Comparison of ENCODE assay signal across 8 cellular contexts in genomic region chr1:207752456-207753132, GRCh38. TPM values are rescaled to one million over a fixed set of nuclear protein-coding genes. Genes with fewer than 3 reads are reported as not detected.
A peak's percentile ranks its signal among the peaks of the same experiment; 100 is the strongest.
DNase-seq lines count a peak whose midpoint lies in the region; ATAC-seq, FAIRE-seq and TF ChIP-seq lines count a peak whose summit lies in the region.

No MANE protein-coding gene starts in this region.

- peak overlapping the region; percentile 71 to 78 for H3K4me2 ChIP-seq in H1 (ENCODE audit: insufficient read depth in 1 of 2, low read depth in 2 of 2, low read length in 2 of 2)

- H4K8ac ChIP-seq in H1 (ENCODE audit: extremely low read depth, insufficient read depth, low read length) = peak overlapping the region; percentile 96; the same call in 1 of the 2 replicates

- DNase-seq in CMK (ENCODE audit: low read depth) (peak; percentile 41), H1 (ENCODE audit: low read depth in 1 of 2, low spot score in 2 of 2) (peak in 1 of 2 experiments; percentile 56), cortex of kidney (lab: John Stamatoyannopoulos, UW) (no peak)

- H3K9ac ChIP-seq in H1 (replicated peaks in 1 of 4; ENCODE audit: extremely low read depth in 1 of 4, low read depth in 3 of 4, low read length in 3 of 4) (peak overlapping the region; percentile 78 to 93 (median 84)), mucosa of rectum (ENCODE audit: low read depth in 1 of 2, low read length in 2 of 2) (peak overlapping the region; percentile 91 to 96), subcutaneous abdominal adipose tissue (ENCODE audit: low read length in 5 of 5) (peak overlapping the region; percentile 29 to 96 (median 92))

- H3K4me1 ChIP-seq in H1 (replicated peaks in 1 of 4; ENCODE audit: control insufficient read depth in 3 of 4, insufficient read depth in 4 of 4, low read length in 3 of 4) (peaks cover 3 to 16% (median 11%) of the 10 kb centered on the region in 4 experiments), mucosa of rectum (ENCODE audit: control insufficient read depth in 2 of 2, insufficient read depth in 2 of 2, low read length in 2 of 2) (peaks cover 31 to 34% of the 10 kb centered on the region in 2 donors), subcutaneous abdominal adipose tissue (ENCODE audit: control insufficient read depth in 5 of 5, insufficient read depth in 5 of 5, low read length in 5 of 5) (peaks cover 11 to 58% (median 45%) of the 10 kb centered on the region in 5 donors)

- 1% methylated on average over 32 of the region's 33 CpGs; no CpG with 5 or more reads in 1 of the 2 experiments for WGBS in H1 (ENCODE audit: extremely low coverage in 1 of 2, insufficient coverage in 1 of 2, insufficient read length in 1 of 2, insufficient replicate concordance in 2 of 2, low coverage in 1 of 2, low lambda C conversion rate in 2 of 2, missing lambda C conversion rate in 1 of 2), 2 experiments

- no peak overlapping the region for H2BK120ac ChIP-seq in H1 (replicated peaks; ENCODE audit: low read depth, low read length)

- POLR2A ChIA-PET in H1 (lab: Charles Lee; ENCODE audit: partially characterized antibody) = interaction anchor here (1.0 to 1.3 kb wide), 3 partner anchors 22 to 45 kb away, joined by 3 to 6 read pairs (median 4); no protein-coding TSS in a partner anchor

- H3K79me2 ChIP-seq in H1 (ENCODE audit: control insufficient read depth in 1 of 2, insufficient read depth in 2 of 2, low read length in 2 of 2) = peaks cover 41 to 70% of the 10 kb centered on the region in 2 experiments

- H3K56ac ChIP-seq in H1 (replicated peaks; ENCODE audit: insufficient read length, low read depth, low read length) = peak overlapping the region; percentile 83

- H3K23me2 ChIP-seq in H1 (ENCODE audit: low read depth, low read length) = peaks cover 2% of the 10 kb centered on the region; the same call in 1 of the 2 replicates

- peaks cover 2% of the 10 kb centered on the region; the same call in 1 of the 2 replicates for H3K79me1 ChIP-seq in H1 (ENCODE audit: low read depth, low read length)

- TF ChIP-seq EP300 in H1 (IDR thresholded peaks at IDR 0.05; ENCODE audit: borderline replicate concordance in 1 of 2, low read depth in 2 of 2, low read length in 2 of 2) = no peak

- H3K4me3 ChIP-seq in H1 (ENCODE audit: extremely low read depth in 1 of 4, insufficient read depth in 2 of 4, low read depth in 3 of 4, low read length in 4 of 4) (peak overlapping the region; percentile 97 to 99 (median 98)), mucosa of rectum (ENCODE audit: low read length in 2 of 2) (peak overlapping the region; percentile 87 to 93), subcutaneous abdominal adipose tissue (ENCODE audit: low read depth in 1 of 5, low read length in 5 of 5) (peak overlapping the region; percentile 89 to 98 (median 91))

- no peak overlapping the region; the same call in 1 of the 2 replicates for H2BK15ac ChIP-seq in H1 (ENCODE audit: low read length)

- no peak overlapping the region for H3K14ac ChIP-seq in H1 (ENCODE audit: insufficient read length)

- no peak overlapping the region for H2AK5ac ChIP-seq in H1 (ENCODE audit: low read depth, low read length)

- no peak overlapping the region for H2BK20ac ChIP-seq in H1 (ENCODE audit: low read length)

- H3K4ac ChIP-seq in H1 (replicated peaks; ENCODE audit: insufficient read length, low read depth, low read length) = no peak overlapping the region

- no peak overlapping the region for H2BK12ac ChIP-seq in H1 (ENCODE audit: low read depth, low read length)

- TF ChIP-seq CTCF in VCaP (conservative IDR thresholded peaks at IDR 0.05) (no peak), H1 (IDR thresholded peaks at IDR 0.05; ENCODE audit: control extremely low read depth in 1 of 3, insufficient read depth in 1 of 3, low read depth in 1 of 3, low read length in 3 of 3) (no peak)

- H3K27me3 ChIP-seq in H1 (replicated peaks in 1 of 4; ENCODE audit: control insufficient read depth in 3 of 4, extremely low read depth in 1 of 4, insufficient read depth in 3 of 4, low read length in 3 of 4) (no peaks in the 10 kb centered on the region), mucosa of rectum (ENCODE audit: control insufficient read depth in 2 of 2, insufficient read depth in 2 of 2, low read length in 2 of 2) (no peaks in the 10 kb centered on the region), subcutaneous abdominal adipose tissue (ENCODE audit: control insufficient read depth in 5 of 5, insufficient read depth in 4 of 5, low read length in 5 of 5) (no peaks in the 10 kb centered on the region)

- peak overlapping the region; percentile 41 for H4K5ac ChIP-seq in H1 (ENCODE audit: insufficient read length, low read depth, low read length)

- H3K27ac ChIP-seq in VCaP (peak overlapping the region; percentile 98), H1 (ENCODE audit: low read depth, low read length) (peak overlapping the region; percentile 86), mucosa of rectum (ENCODE audit: low read depth in 2 of 2, low read length in 2 of 2) (peak overlapping the region; percentile 93 to 98), subcutaneous abdominal adipose tissue (ENCODE audit: low read depth, low read length) (peak overlapping the region; percentile 98)

- peak overlapping the region; percentile 38; the same call in 1 of the 2 replicates for H3K18ac ChIP-seq in H1 (ENCODE audit: extremely low read depth, low read length)

- peaks cover 0 to 7% (median 1%) of the 10 kb centered on the region in 4 experiments; a peak in 6 of 8 replicates for H3K36me3 ChIP-seq in H1 (ENCODE audit: control insufficient read depth in 2 of 4, insufficient read depth in 4 of 4, low read length in 3 of 4)
- peaks cover under 1 to 7% of the 10 kb centered on the region in 2 donors for H3K36me3 ChIP-seq in mucosa of rectum (ENCODE audit: control insufficient read depth in 2 of 2, insufficient read depth in 2 of 2, low read length in 2 of 2)
- peaks cover 0 to 8% (median 2%) of the 10 kb centered on the region in 5 donors for H3K36me3 ChIP-seq in subcutaneous abdominal adipose tissue (ENCODE audit: control insufficient read depth in 5 of 5, insufficient read depth in 5 of 5, low read length in 5 of 5)

- no peak for TF ChIP-seq POLR2A in H1 (IDR thresholded peaks at IDR 0.05; ENCODE audit: control extremely low read depth in 1 of 2, low read depth in 2 of 2, low read length in 2 of 2)

- no peaks in the 10 kb centered on the region for H3K9me3 ChIP-seq in H1 (ENCODE audit: insufficient read depth in 2 of 2, low read depth in 1 of 2, low read length in 1 of 2)
- H3K9me3 ChIP-seq in mucosa of rectum (ENCODE audit: control insufficient read depth in 2 of 2, low read length in 2 of 2) = no peaks in the 10 kb centered on the region
- H3K9me3 ChIP-seq in subcutaneous abdominal adipose tissue (ENCODE audit: control insufficient read depth in 5 of 5, low read length in 5 of 5) = no peaks in the 10 kb centered on the region

- H3K23ac ChIP-seq in H1 (ENCODE audit: insufficient read length) = no peak overlapping the region

- H2AFZ ChIP-seq in H1 (ENCODE audit: low read length) = no peak overlapping the region

- peak overlapping the region; percentile 92 for H2BK5ac ChIP-seq in H1 (ENCODE audit: low read depth, low read length)

- H4K91ac ChIP-seq in H1 (replicated peaks; ENCODE audit: insufficient read length, low read length) = peak overlapping the region; percentile 10

- FAIRE-seq in H1 (lab: Jason Lieb, UNC) = no peak

- CTCF ChIA-PET in H1 (lab: Charles Lee; ENCODE audit: partially characterized antibody) = interaction anchor here (0.6 to 1.2 kb wide), 4 partner anchors 45 to 1072 kb away, joined by 3 read pairs; no protein-coding TSS in a partner anchor

- ATAC-seq in GM19455 (IDR thresholded peaks at IDR 0.05; ENCODE audit: unreplicated experiment) (peak; percentile 42), HG03565 (IDR thresholded peaks at IDR 0.05; ENCODE audit: unreplicated experiment) (peak; percentile 22)

- no peak for TF ChIP-seq RAD21 in H1 (IDR thresholded peaks at IDR 0.05 in 1 of 2, conservative IDR thresholded peaks at IDR 0.05 in 1 of 2; ENCODE audit: low read depth in 2 of 2, low read length in 2 of 2)

- peaks cover 18 to 25% of the 10 kb centered on the region in 2 experiments for H4K20me1 ChIP-seq in H1 (replicated peaks in 1 of 2; ENCODE audit: control insufficient read depth in 1 of 2, insufficient read depth in 2 of 2, low read length in 2 of 2)

TF ChIP-seq in H1, 55 proteins besides CTCF, POLR2A, EP300 and RAD21:
- no peak for TF ChIP-seq SP2 (IDR thresholded peaks at IDR 0.05; ENCODE audit: low read length)
- peak; percentile 22 for TF ChIP-seq SAP30 (IDR thresholded peaks at IDR 0.05; ENCODE audit: insufficient read depth, insufficient replicate concordance, low read length)
- no peak for TF ChIP-seq POU5F1 (IDR thresholded peaks at IDR 0.05; ENCODE audit: low read depth, low read length)
- no peak; the same call in 1 of the 2 replicates for TF ChIP-seq RBBP5 (IDR thresholded peaks at IDR 0.05; ENCODE audit: borderline replicate concordance, low read depth, low read length)
- TF ChIP-seq TAF7 (optimal IDR thresholded peaks at IDR 0.05; ENCODE audit: borderline replicate concordance, low read depth, low read length) = no peak
- no peak for TF ChIP-seq TCF12 (IDR thresholded peaks at IDR 0.05; ENCODE audit: low read depth, low read length)
- no peak for TF ChIP-seq ATF3 (IDR thresholded peaks at IDR 0.05; ENCODE audit: insufficient read depth, low read depth, low read length)
- 0 out of 4 replicates have a peak, but pooled peaks of 1 of the 2 experiments have one; percentile 12 for TF ChIP-seq HDAC2 (IDR thresholded peaks at IDR 0.05; ENCODE audit: borderline replicate concordance in 1 of 2, low read depth in 2 of 2, low read length in 2 of 2)
- TF ChIP-seq POLR2AphosphoS5 (IDR thresholded peaks at IDR 0.05; ENCODE audit: low read depth, low read length) = peak; percentile 55; the same call in 1 of the 2 replicates
- no peak for TF ChIP-seq KDM5A (IDR thresholded peaks at IDR 0.05; ENCODE audit: low read length)
- 0 out of 4 replicates have a peak, but pooled peaks have one; percentile 14 to 17 for TF ChIP-seq SIN3A (conservative IDR thresholded peaks at IDR 0.05 in 1 of 2, IDR thresholded peaks at IDR 0.05 in 1 of 2; ENCODE audit: low read depth in 1 of 2, low read length in 2 of 2)
TF ChIP-seq in H1: peak in this region for 4.

RNA-seq across cellular contexts. Expression of gene CD46, which starts 0.7 kb away (rescaled TPM):
- total RNA-seq in H1 (2021; fragmentation: NEBNext Ultra II Directional; extraction: Animal tissue kit (Norgen Biotek cat#: 25700)) = 112 and 113 TPM in 2 replicates
- polyA plus RNA-seq in H1 (2011; rRNA removed) = 46.4 and 60.9 TPM in 2 replicates
- polyA plus RNA-seq in H1 (2011; cell fraction: cytosol; rRNA removed) = 87.4 TPM
- polyA plus RNA-seq in H1 (2011; cell fraction: nucleus; rRNA removed) = 126 TPM
- polyA plus RNA-seq in H1 (2012, experiment 1 of 2) = 42.2 to 80.1 TPM (median 52.6 TPM) in 4 replicates
- 7.2 TPM for polyA plus RNA-seq in H1 (2012, experiment 2 of 2)
- 179 TPM for polyA plus RNA-seq in H1 (2013, experiment 1 of 2)
- polyA plus RNA-seq in H1 (2013, experiment 2 of 2) = 148 TPM
- polyA minus RNA-seq in H1 (2011; rRNA and poly(A)+ RNA removed) = 44.9 and 82.5 TPM in 2 replicates
- 47.3 TPM for polyA minus RNA-seq in H1 (2011; cell fraction: cytosol; rRNA and poly(A)+ RNA removed)
- polyA minus RNA-seq in H1 (2011; cell fraction: nucleus; rRNA and poly(A)+ RNA removed) = 133 TPM
